26 cellular contexts compared by ENCODE assay signal in the genomic region with DNA sequence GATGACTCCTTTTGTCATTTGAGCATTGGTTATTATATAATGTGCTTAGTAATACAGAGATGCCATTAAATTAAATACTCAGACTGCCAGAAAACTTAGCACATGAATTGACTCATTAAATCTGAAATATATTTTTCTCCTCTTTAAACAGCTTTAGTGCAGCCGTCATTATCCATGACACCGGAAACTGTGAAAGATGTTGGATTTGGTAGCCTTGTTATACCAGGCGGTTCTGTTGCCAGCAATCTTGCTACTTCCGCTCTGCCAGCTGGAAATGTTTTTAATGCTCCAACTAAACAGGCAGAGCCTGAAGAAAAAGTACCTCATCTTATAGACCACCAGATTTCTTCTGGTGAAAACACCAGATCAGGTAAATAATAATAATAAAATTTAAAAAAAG.
"Had no signal": no experiment of that assay in that cellular context is flagged by ENCODE, and none has a peak within 500 bp of the region (broad histone marks: within the 10 kb centered on the region; RNA-seq: fewer than 3 reads in every experiment).

No MANE protein-coding gene starts in this region.

- FAIRE-seq: astrocyte, keratinocyte had no signal

- H3K27ac ChIP-seq: brain microvascular endothelial cell, gastrocnemius medialis, neutrophil, right lobe of liver, thyroid gland, upper lobe of left lung, vagina, WERI-Rb-1 had no signal

- DNase-seq: activated CD4-positive, alpha-beta memory T cell treated with anti-CD3 and anti-CD28 coated beads for 36 hours; activated CD4-positive, alpha-beta T cell treated with anti-CD3 and anti-CD28 coated beads, Interleukin-2, amount 10 ng/mL, durations not matched to agents 24 days and 14 days; activated gamma-delta T cell treated with Interleukin-2 at 50 U/mL for 16 hours; activated naive CD4-positive, alpha-beta T cell treated with anti-CD3 and anti-CD28 coated beads, Interleukin-2, amount 50 U/mL, for 16 hours; activated T-cell treated with anti-CD3 and anti-CD28 coated beads, Interleukin-2, amount 50 U/mL, for 4 hours; amniotic stem cell; brain microvascular endothelial cell; effector CD8-positive, alpha-beta T cell; gastrocnemius medialis; glutamatergic neuron; left cardiac atrium; left ventricle myocardium superior; naive B cell; nephron progenitor cell; right lobe of liver; stimulated activated CD4-positive, alpha-beta T cell treated with anti-CD3 and anti-CD28 coated beads, Interleukin-12 subunit alpha, Interleukin-12 subunit beta, amount 100 ng/mL, for 4 hours; stimulated activated CD4-positive, alpha-beta T cell treated with anti-CD3 and anti-CD28 coated beads, Interleukin-4, amount 100 ng/mL, for 1 hour; T-helper 9 cell; thyroid gland; upper lobe of left lung; WERI-Rb-1 had no signal

- H3K27me3 ChIP-seq: brain microvascular endothelial cell, gastrocnemius medialis, neutrophil, right lobe of liver, thyroid gland, upper lobe of left lung, vagina had no signal

- H3K9me3 ChIP-seq: gastrocnemius medialis, neutrophil, right lobe of liver, thyroid gland, upper lobe of left lung, vagina had no signal

- H3K4me3 ChIP-seq: gastrocnemius medialis, right lobe of liver, skin epidermis, thyroid gland, upper lobe of left lung, vagina had no signal

- H3K4me1 ChIP-seq: right lobe of liver had no signal
